In genomic region chr9:33116855-33117254, GRCh38 we compare ENCODE assay signal across 11 cellular contexts. TPM values are rescaled to one million over a fixed set of nuclear protein-coding genes. Genes with fewer than 3 reads are reported as not detected.
DNase-seq lines count a peak whose midpoint lies in the region; ATAC-seq and TF ChIP-seq lines count a peak whose summit lies in the region.
"Had no signal": no experiment of that assay in that cellular context is flagged by ENCODE, and none has a peak within 500 bp of the region (broad histone marks: within the 10 kb centered on the region; RNA-seq: fewer than 3 reads in every experiment).

No MANE protein-coding gene starts in this region.

- no peak overlapping the region for H3K4me3 Mint-ChIP-seq in CD4-positive, CD25-positive, alpha-beta regulatory T cell
- peak overlapping the region; percentile 37 for H3K4me3 Mint-ChIP-seq in activated T-helper 2 cell treated with anti-CD3 and anti-CD28 coated beads, Interferon-gamma antibody, Interleukin-2, Interleukin-4, amounts not matched to agents 10 μg/mL and 5 μg/mL and 100 μg/mL, durations not matched to agents 14 hours and 24 hours and 36 hours (ENCODE audit: low read depth)

- peaks cover 65% of the 10 kb centered on the region for H3K36me3 ChIP-seq in CD4-positive, CD25-positive, alpha-beta regulatory T cell (ENCODE audit: control insufficient read depth, insufficient read depth, low read length)
- H3K36me3 ChIP-seq in ovary, result no peaks in the 10 kb centered on the region

- H3K27ac ChIP-seq in CD4-positive, CD25-positive, alpha-beta regulatory T cell (ENCODE audit: insufficient read depth, low read length, poor library complexity, severe bottlenecking), result no peak overlapping the region
- no peak overlapping the region for H3K27ac ChIP-seq in ovary
- H3K27ac ChIP-seq: tibial artery had no signal

- H3K4me1 Mint-ChIP-seq in CD4-positive, CD25-positive, alpha-beta regulatory T cell, result peaks cover 5 to 29% (median 17%) of the 10 kb centered on the region in 4 donors
- H3K4me1 Mint-ChIP-seq in activated T-helper 2 cell treated with anti-CD3 and anti-CD28 coated beads, Interferon-gamma antibody, Interleukin-2, Interleukin-4, amounts not matched to agents 10 μg/mL and 5 μg/mL and 100 μg/mL, durations not matched to agents 14 hours and 24 hours and 36 hours (ENCODE audit: low read depth), result peaks cover 21% of the 10 kb centered on the region

- 49 to 66% (median 49%) methylated on average over 2 of the region's 2 CpGs for WGBS in ovary, 3 donors

- no peak for ATAC-seq in CD4-positive, CD25-positive, alpha-beta regulatory T cell (ENCODE audit: low read depth in 2 of 2)
- ATAC-seq in HG03103 (IDR thresholded peaks at IDR 0.05; ENCODE audit: low read depth, unreplicated experiment), result peak; percentile 54
- ATAC-seq in GM18870 (IDR thresholded peaks at IDR 0.05; ENCODE audit: unreplicated experiment), result no peak

- no peaks in the 10 kb centered on the region for H3K27me3 Mint-ChIP-seq in CD4-positive, CD25-positive, alpha-beta regulatory T cell
- no peaks in the 10 kb centered on the region for H3K27me3 Mint-ChIP-seq in activated T-helper 2 cell treated with anti-CD3 and anti-CD28 coated beads, Interferon-gamma antibody, Interleukin-2, Interleukin-4, amounts not matched to agents 10 μg/mL and 5 μg/mL and 100 μg/mL, durations not matched to agents 14 hours and 24 hours and 36 hours (ENCODE audit: low read depth)

- H3K4me3 ChIP-seq in CD4-positive, CD25-positive, alpha-beta regulatory T cell (ENCODE audit: low read depth, low read length), result no peak overlapping the region
- no peak overlapping the region for H3K4me3 ChIP-seq in ovary
- H3K4me3 ChIP-seq: tibial artery had no signal

- H3K27ac Mint-ChIP-seq in CD4-positive, CD25-positive, alpha-beta regulatory T cell, result peak overlapping the region in 2 of 3 donors; percentile 72 to 87
- peak overlapping the region; percentile 84 for H3K27ac Mint-ChIP-seq in activated T-helper 2 cell treated with anti-CD3 and anti-CD28 coated beads, Interferon-gamma antibody, Interleukin-2, Interleukin-4, amounts not matched to agents 10 μg/mL and 5 μg/mL and 100 μg/mL, durations not matched to agents 14 hours and 24 hours and 36 hours

- no peak for DNase-seq in CD4-positive, CD25-positive, alpha-beta regulatory T cell
- DNase-seq in activated T-helper 2 cell treated with anti-CD3 and anti-CD28 coated beads, Interferon-gamma antibody, Interleukin-2, Interleukin-4, amounts not matched to agents 10 μg/mL and 5 μg/mL and 100 μg/mL, durations not matched to agents 14 hours and 24 hours and 36 hours (ENCODE audit: low spot score), result no peak
- peak; percentile 69 for DNase-seq in myocyte (ENCODE audit: low read depth)
- DNase-seq in cerebellar nuclear complex (lab: John Stamatoyannopoulos, UW), result no peak
- DNase-seq in ovary, result no peak
- no peak for DNase-seq in amniotic stem cell (lab: John Stamatoyannopoulos, UW)
- DNase-seq: activated T-cell treated with anti-CD3 and anti-CD28 coated beads, Interleukin-2, amount 50 U/mL, for 1 hour; NCI-H524 treated with DMSO at 0.1 percent for 48 hours had no signal

- TF ChIP-seq POLR2A in ovary (IDR thresholded peaks at IDR 0.05), result no peak

- peaks cover 60% of the 10 kb centered on the region for H3K36me3 Mint-ChIP-seq in CD4-positive, CD25-positive, alpha-beta regulatory T cell
- H3K36me3 Mint-ChIP-seq in activated T-helper 2 cell treated with anti-CD3 and anti-CD28 coated beads, Interferon-gamma antibody, Interleukin-2, Interleukin-4, amounts not matched to agents 10 μg/mL and 5 μg/mL and 100 μg/mL, durations not matched to agents 14 hours and 24 hours and 36 hours (ENCODE audit: low read depth), result peaks cover 66% of the 10 kb centered on the region

- intact Hi-C loops in activated T-helper 2 cell treated with anti-CD3 and anti-CD28 coated beads, Interferon-gamma antibody, Interleukin-2, Interleukin-4, amounts not matched to agents 10 μg/mL and 5 μg/mL and 100 μg/mL, durations not matched to agents 14 hours and 24 hours and 36 hours (cut with micrococcal nuclease), result loop anchor here (2.0 kb wide), 1 partner anchor 36 kb away; no protein-coding TSS in a partner anchor
- intact Hi-C loops in ovary (cut with DNase I), result no loop called here

- TF ChIP-seq CTCF in ovary (IDR thresholded peaks at IDR 0.05), result no peak

- TF ChIP-seq EP300 in ovary (IDR thresholded peaks at IDR 0.05), result no peak

- no peaks in the 10 kb centered on the region for H3K9me3 Mint-ChIP-seq in CD4-positive, CD25-positive, alpha-beta regulatory T cell
- H3K9me3 Mint-ChIP-seq in activated T-helper 2 cell treated with anti-CD3 and anti-CD28 coated beads, Interferon-gamma antibody, Interleukin-2, Interleukin-4, amounts not matched to agents 10 μg/mL and 5 μg/mL and 100 μg/mL, durations not matched to agents 14 hours and 24 hours and 36 hours, result no peaks in the 10 kb centered on the region

- no peaks in the 10 kb centered on the region for H3K27me3 ChIP-seq in CD4-positive, CD25-positive, alpha-beta regulatory T cell (ENCODE audit: control insufficient read depth, insufficient read depth, low read length)
- no peaks in the 10 kb centered on the region for H3K27me3 ChIP-seq in ovary
- H3K27me3 ChIP-seq: tibial artery had no signal

- peaks cover 9% of the 10 kb centered on the region for H3K4me1 ChIP-seq in CD4-positive, CD25-positive, alpha-beta regulatory T cell (ENCODE audit: control insufficient read depth, insufficient read depth, low read length, poor library complexity, severe bottlenecking)
- peaks cover 1% of the 10 kb centered on the region for H3K4me1 ChIP-seq in ovary (ENCODE audit: insufficient read depth)

- no peaks in the 10 kb centered on the region for H3K9me3 ChIP-seq in CD4-positive, CD25-positive, alpha-beta regulatory T cell (ENCODE audit: control insufficient read depth in 2 of 2, low read length in 2 of 2)
- H3K9me3 ChIP-seq in ovary, result no peaks in the 10 kb centered on the region
- H3K9me3 ChIP-seq: tibial artery had no signal

RNA-seq across cellular contexts. Expression of gene SMU1, which starts 40.4 kb away (rescaled TPM):
- total RNA-seq in CD4-positive, CD25-positive, alpha-beta regulatory T cell, result 22.7 TPM
- 10 to 100 TPM; 23.7 to 27.9 (median 24.9) TPM for polyA plus RNA-seq in CD4-positive, CD25-positive, alpha-beta regulatory T cell
- total RNA-seq in activated T-helper 2 cell treated with anti-CD3 and anti-CD28 coated beads, Interferon-gamma antibody, Interleukin-2, Interleukin-4, amounts not matched to agents 10 μg/mL and 5 μg/mL and 100 μg/mL, durations not matched to agents 14 hours and 24 hours and 36 hours, result 27.6 and 28.3 TPM in 2 replicates
- total RNA-seq in myocyte (19.6 and 20.3 TPM in 2 replicates), ovary (10 to 100 TPM; 14.9 to 28.6 (median 25.6) TPM)
- polyA plus RNA-seq in myocyte (2012), result 11.8 TPM
- polyA plus RNA-seq in ovary, result 10 to 100 TPM; 12.2 to 22.3 TPM

RNA-seq across cellular contexts. Expression of gene B4GALT1, which starts 50.3 kb away (rescaled TPM):
- total RNA-seq in CD4-positive, CD25-positive, alpha-beta regulatory T cell, result 87.8 TPM
- polyA plus RNA-seq in CD4-positive, CD25-positive, alpha-beta regulatory T cell, result 10 to 100 TPM; 18.8 to 21.7 (median 20.6) TPM
- 60.6 and 64.0 TPM in 2 replicates for total RNA-seq in activated T-helper 2 cell treated with anti-CD3 and anti-CD28 coated beads, Interferon-gamma antibody, Interleukin-2, Interleukin-4, amounts not matched to agents 10 μg/mL and 5 μg/mL and 100 μg/mL, durations not matched to agents 14 hours and 24 hours and 36 hours
- total RNA-seq in myocyte (36.5 and 39.4 TPM in 2 replicates), ovary (100 to 1,000 TPM in 3 of 7 donors, 10 to 100 TPM in 4; 77.9 to 226 (median 88.3) TPM)
- polyA plus RNA-seq in myocyte (2012), result 118 TPM
- 100 to 1,000 TPM in 1 of 2 donors, 10 to 100 TPM in 1; 35.8 to 120 TPM for polyA plus RNA-seq in ovary
